ENCODE assay signal across 8 cellular contexts in genomic region chr2:143261986-143262784, GRCh38.
A peak's percentile ranks its signal among the peaks of the same experiment; 100 is the strongest.
DNase-seq lines count a peak whose midpoint lies in the region; ATAC-seq lines count a peak whose summit lies in the region.

No MANE protein-coding gene starts in this region.

- no peak overlapping the region for H2BK120ac ChIP-seq in mesendoderm (ENCODE audit: low read depth, low read length)

- WGBS in mesendoderm (ENCODE audit: extremely low coverage, insufficient coverage, low lambda C conversion rate): no CpG with 5 or more reads among the region's 8 CpGs

- peak overlapping the region; percentile 66 for H3K4me3 Mint-ChIP-seq in activated CD4-positive, alpha-beta T cell treated with anti-CD3 and anti-CD28 coated beads, Interleukin-2, amount 10 ng/mL, durations not matched to agents 24 days and 14 days

- H4K5ac ChIP-seq in mesendoderm (ENCODE audit: low read length): no peak overlapping the region

- peaks cover 29% of the 10 kb centered on the region for H3K36me3 Mint-ChIP-seq in activated CD4-positive, alpha-beta T cell treated with anti-CD3 and anti-CD28 coated beads, Interleukin-2, amount 10 ng/mL, durations not matched to agents 24 days and 14 days (ENCODE audit: low read depth)

- H3K79me2 ChIP-seq in mesendoderm (ENCODE audit: control insufficient read depth, insufficient read depth, low read length): no peaks in the 10 kb centered on the region

- H3K23ac ChIP-seq in mesendoderm (ENCODE audit: low read length): no peak overlapping the region

- H2BK5ac ChIP-seq in mesendoderm (ENCODE audit: low read length): no peak overlapping the region

- no peak overlapping the region for H3K9ac ChIP-seq in mesendoderm (ENCODE audit: low read length)

- no peaks in the 10 kb centered on the region for H3K79me1 ChIP-seq in mesendoderm (ENCODE audit: low read length)

- DNase-seq in activated CD4-positive, alpha-beta T cell treated with anti-CD3 and anti-CD28 coated beads, Interleukin-2, amount 10 ng/mL, durations not matched to agents 24 days and 14 days: peak; percentile 86
- DNase-seq in mesendoderm: peak; percentile 16
- no peak for DNase-seq in EL
- DNase-seq in SHP77 treated with DMSO at 0.1 percent for 48 hours (lab: John Stamatoyannopoulos, UW): no peak
- no peak for DNase-seq in NCI-H446 (lab: John Stamatoyannopoulos, UW)
- no peak for DNase-seq in HK-2 (ENCODE audit: unreplicated experiment)

- no peak overlapping the region for H3K56ac ChIP-seq in mesendoderm (ENCODE audit: low read length)

- H3K27me3 ChIP-seq in mesendoderm (ENCODE audit: insufficient read depth, low read length, poor library complexity): no peaks in the 10 kb centered on the region

- H3K4me3 ChIP-seq in mesendoderm (ENCODE audit: low read length): no peak overlapping the region

- H3K4me1 ChIP-seq in mesendoderm (ENCODE audit: control insufficient read depth, low read depth, low read length): no peaks in the 10 kb centered on the region

- H3K18ac ChIP-seq in mesendoderm (ENCODE audit: low read length): peak overlapping the region; percentile 28

- H3K4ac ChIP-seq in mesendoderm (ENCODE audit: low read depth, low read length): no peak overlapping the region

- intact Hi-C loops in activated CD4-positive, alpha-beta T cell treated with anti-CD3 and anti-CD28 coated beads, Interleukin-2, amount 10 ng/mL, durations not matched to agents 24 days and 14 days (cut with micrococcal nuclease): no loop called here

- no peaks in the 10 kb centered on the region for H3K36me3 ChIP-seq in mesendoderm (ENCODE audit: control insufficient read depth, insufficient read depth, low read length)

- H3K4me2 ChIP-seq in mesendoderm (ENCODE audit: low read length): no peak overlapping the region

- no peak overlapping the region for H3K27ac ChIP-seq in mesendoderm (ENCODE audit: low read depth, low read length)

- peak; percentile 70 for ATAC-seq in GM18907 (IDR thresholded peaks at IDR 0.05; ENCODE audit: unreplicated experiment)
- ATAC-seq in HG03060 (IDR thresholded peaks at IDR 0.05; ENCODE audit: low read depth, unreplicated experiment): peak; percentile 66

- no peak overlapping the region for H4K8ac ChIP-seq in mesendoderm (ENCODE audit: low read depth, low read length)

- H3K27ac Mint-ChIP-seq in activated CD4-positive, alpha-beta T cell treated with anti-CD3 and anti-CD28 coated beads, Interleukin-2, amount 10 ng/mL, durations not matched to agents 24 days and 14 days: peak overlapping the region; percentile 95

- peaks cover 8% of the 10 kb centered on the region for H3K9me3 Mint-ChIP-seq in activated CD4-positive, alpha-beta T cell treated with anti-CD3 and anti-CD28 coated beads, Interleukin-2, amount 10 ng/mL, durations not matched to agents 24 days and 14 days

- no peak overlapping the region for H2AK5ac ChIP-seq in mesendoderm (ENCODE audit: low read length)

- peaks cover 51% of the 10 kb centered on the region for H3K4me1 Mint-ChIP-seq in activated CD4-positive, alpha-beta T cell treated with anti-CD3 and anti-CD28 coated beads, Interleukin-2, amount 10 ng/mL, durations not matched to agents 24 days and 14 days

- no peak overlapping the region for H2BK15ac ChIP-seq in mesendoderm (replicated peaks; ENCODE audit: low read depth)

- no peaks in the 10 kb centered on the region for H3K27me3 Mint-ChIP-seq in activated CD4-positive, alpha-beta T cell treated with anti-CD3 and anti-CD28 coated beads, Interleukin-2, amount 10 ng/mL, durations not matched to agents 24 days and 14 days

Comparison
In these comparisons a context has a peak if more than half of its experiments do, and no peak if none do; other contexts are left out.
1. DNase-seq: peak in activated CD4-positive, alpha-beta T cell treated with anti-CD3 and anti-CD28 coated beads, Interleukin-2, amount 10 ng/mL, durations not matched to agents 24 days and 14 days (single experiment) and mesendoderm (single experiment); none in EL (single experiment), SHP77 treated with DMSO at 0.1 percent for 48 hours (single experiment), NCI-H446 (0 of 2) and HK-2 (single experiment).